ENCODE assay signal across 12 cellular contexts in genomic region chr5:4563400-4563799, GRCh38.
DNase-seq lines count a peak whose midpoint lies in the region; TF ChIP-seq lines count a peak whose summit lies in the region.
"Had no signal": no experiment of that assay in that cellular context is flagged by ENCODE, and none has a peak within 500 bp of the region (broad histone marks: within the 10 kb centered on the region; RNA-seq: fewer than 3 reads in every experiment).

No MANE protein-coding gene starts in this region.

- no TSS peak for BruUV-seq in mammary epithelial cell (replicated peaks; lab: Mats Ljungman, UMichigan)

- H3K4me2 ChIP-seq in mammary epithelial cell (ENCODE audit: insufficient read depth, low read depth, low read length) (no peak overlapping the region), neural cell (ENCODE audit: low read length) (no peak overlapping the region)

- peak; percentile 26 for DNase-seq in NCI-H2029 (lab: John Stamatoyannopoulos, UW)
- DNase-seq in NCI-H2029 treated with DMSO at 0.1 percent for 48 hours (lab: John Stamatoyannopoulos, UW), result no peak
- DNase-seq in NCI-H526 (lab: John Stamatoyannopoulos, UW), result peak; percentile 44 to 87
- peak; percentile 50 for DNase-seq in mammary epithelial cell
- DNase-seq in colonic mucosa, result no peak
- no peak for DNase-seq in NCI-H187 treated with DMSO at 0.1 percent for 48 hours (lab: John Stamatoyannopoulos, UW)
- no peak for DNase-seq in GM10248 (ENCODE audit: extremely low spot score)
- DNase-seq: ACHN; activated CD4-positive, CD25-positive, alpha-beta regulatory T cell; dermis blood vessel endothelial cell; stimulated activated naive B cell treated with anti-CD40 and anti-IgM and Interleukin-4, amounts not matched to agents 10 μg/mL and 1 μg/mL and 100 μg/mL, for 72 hours had no signal

- no peaks in the 10 kb centered on the region for H3K9me2 ChIP-seq in neural cell (ENCODE audit: insufficient read depth, low read length)

- no peaks in the 10 kb centered on the region for H3K4me1 ChIP-seq in mammary epithelial cell (ENCODE audit: insufficient read depth, low read length)
- no peaks in the 10 kb centered on the region for H3K4me1 ChIP-seq in colonic mucosa

- peak; percentile 57 for TF ChIP-seq RAD21 in neural cell (conservative IDR thresholded peaks at IDR 0.05)

- H3K36me3 ChIP-seq in mammary epithelial cell (ENCODE audit: insufficient read depth, low read length) (no peaks in the 10 kb centered on the region), neural cell (ENCODE audit: insufficient read depth, low read length) (no peaks in the 10 kb centered on the region), colonic mucosa (no peaks in the 10 kb centered on the region)

- POLR2A ChIA-PET in GM10248 (lab: Yijun Ruan, JAX), result no interaction called here

- H3K27me3 ChIP-seq in mammary epithelial cell (ENCODE audit: insufficient read depth, low read length) (no peaks in the 10 kb centered on the region), neural cell (ENCODE audit: insufficient read depth, low read depth, low read length) (peaks cover 8% of the 10 kb centered on the region), colonic mucosa (no peaks in the 10 kb centered on the region)

- H3K79me2 ChIP-seq in mammary epithelial cell (ENCODE audit: insufficient read depth, low read length), result no peaks in the 10 kb centered on the region
- no peaks in the 10 kb centered on the region for H3K79me2 ChIP-seq in neural cell (replicated peaks; ENCODE audit: insufficient read depth, low read length)

- no peak overlapping the region for H2AFZ ChIP-seq in mammary epithelial cell (ENCODE audit: low read depth, low read length)
- H2AFZ ChIP-seq in neural cell (ENCODE audit: low read depth, low read length), result no peak overlapping the region

- H3F3A ChIP-seq in neural cell (ENCODE audit: insufficient read depth, low read length, poor library complexity, severe bottlenecking), result no peaks in the 10 kb centered on the region

- H3K27ac ChIP-seq in mammary epithelial cell (ENCODE audit: insufficient read depth, low read depth, low read length), result no peak overlapping the region
- no peak overlapping the region for H3K27ac ChIP-seq in neural cell (ENCODE audit: low read length)
- no peak overlapping the region for H3K27ac ChIP-seq in colonic mucosa

- H4K20me1 ChIP-seq in mammary epithelial cell (ENCODE audit: insufficient read depth, low read length) (no peaks in the 10 kb centered on the region), neural cell (ENCODE audit: insufficient read depth) (no peaks in the 10 kb centered on the region)

- dilution Hi-C loops in mammary epithelial cell (cut with HindIII; ENCODE audit: low sequenced_read_pairs), result no loop called here

- H3K9me3 ChIP-seq in mammary epithelial cell (replicated peaks; ENCODE audit: insufficient read depth, low read length) (peaks cover 4% of the 10 kb centered on the region), neural cell (ENCODE audit: low read length) (no peaks in the 10 kb centered on the region), colonic mucosa (no peaks in the 10 kb centered on the region)

- peak; percentile 88 to 89 for TF ChIP-seq CTCF in mammary epithelial cell (conservative IDR thresholded peaks at IDR 0.05 in 1 of 2, IDR thresholded peaks at IDR 0.05 in 1 of 2; ENCODE audit: extremely low read depth in 1 of 2, insufficient read depth in 1 of 2, low read depth in 1 of 2, low read length in 2 of 2)
- no peak for TF ChIP-seq CTCF in neural cell (IDR thresholded peaks at IDR 0.05; ENCODE audit: poor library complexity, severe bottlenecking)
- TF ChIP-seq CTCF in colonic mucosa (IDR thresholded peaks at IDR 0.05), result no peak
- no peak for TF ChIP-seq CTCF in GM10248 (IDR thresholded peaks at IDR 0.05; ENCODE audit: control extremely low read depth, extremely low read depth, low read depth, missing control alignments)

- WGBS in mammary epithelial cell (ENCODE audit: low coverage, missing lambda C conversion rate), result 57% methylated on average over 4 of the region's 4 CpGs

- no peak overlapping the region for H3K4me3 ChIP-seq in mammary epithelial cell (replicated peaks in 1 of 3; ENCODE audit: insufficient read depth in 1 of 3, low read depth in 2 of 3, low read length in 3 of 3)
- H3K4me3 ChIP-seq in neural cell (ENCODE audit: low read length), result no peak overlapping the region
- no peak overlapping the region for H3K4me3 ChIP-seq in colonic mucosa

- in situ Hi-C loops in mammary epithelial cell (cut with MboI; ENCODE audit: low sequenced_read_pairs in 2 of 2), result no loop called here

- no peak for TF ChIP-seq EP300 in neural cell (conservative IDR thresholded peaks at IDR 0.05; ENCODE audit: poor library complexity, severe bottlenecking)

- H3K9ac ChIP-seq in mammary epithelial cell (ENCODE audit: insufficient read depth, low read length), result no peak overlapping the region
- no peak overlapping the region for H3K9ac ChIP-seq in neural cell (ENCODE audit: low read length)
- no peak overlapping the region for H3K9ac ChIP-seq in colonic mucosa (ENCODE audit: low read depth in 2 of 2, low read length in 2 of 2)

- intact Hi-C loops in mammary epithelial cell (cut with micrococcal nuclease), result loop anchor here (1.0 to 10.0 kb wide), 5 partner anchors 43 to 961 kb away; no protein-coding TSS in a partner anchor
- intact Hi-C loops in colonic mucosa (cut with DNase I), result no loop called here

- CTCF ChIA-PET in mammary epithelial cell (lab: Charles Lee; ENCODE audit: low non-redundant PET) (interaction anchor here (0.6 kb wide), 3 partner anchors 49 to 1785 kb away, joined by 4 to 5 read pairs (median 4); no protein-coding TSS in a partner anchor), GM10248 (lab: Yijun Ruan, JAX) (no interaction called here)

TF ChIP-seq in neural cell, 6 proteins besides CTCF, POLR2A, EP300 and RAD21:
- TF ChIP-seq MXI1 (conservative IDR thresholded peaks at IDR 0.05; ENCODE audit: poor library complexity, severe bottlenecking), result no peak
- TF ChIP-seq SMC3 (conservative IDR thresholded peaks at IDR 0.05; ENCODE audit: poor library complexity), result peak; percentile 37

Comparison
In these comparisons a context has a peak if more than half of its experiments do, and no peak if none do; other contexts are left out.
1. DNase-seq: peak in NCI-H2029 (single experiment), NCI-H526 (2 of 2) and mammary epithelial cell (single experiment); none in NCI-H2029 treated with DMSO at 0.1 percent for 48 hours (single experiment), colonic mucosa (single experiment), NCI-H187 treated with DMSO at 0.1 percent for 48 hours (single experiment) and GM10248 (single experiment).
2. CTCF ChIP-seq: peak in mammary epithelial cell (2 of 2); none in neural cell (single experiment), colonic mucosa (single experiment) and GM10248 (single experiment).